16 cellular contexts compared by ENCODE assay signal in the genomic region with DNA sequence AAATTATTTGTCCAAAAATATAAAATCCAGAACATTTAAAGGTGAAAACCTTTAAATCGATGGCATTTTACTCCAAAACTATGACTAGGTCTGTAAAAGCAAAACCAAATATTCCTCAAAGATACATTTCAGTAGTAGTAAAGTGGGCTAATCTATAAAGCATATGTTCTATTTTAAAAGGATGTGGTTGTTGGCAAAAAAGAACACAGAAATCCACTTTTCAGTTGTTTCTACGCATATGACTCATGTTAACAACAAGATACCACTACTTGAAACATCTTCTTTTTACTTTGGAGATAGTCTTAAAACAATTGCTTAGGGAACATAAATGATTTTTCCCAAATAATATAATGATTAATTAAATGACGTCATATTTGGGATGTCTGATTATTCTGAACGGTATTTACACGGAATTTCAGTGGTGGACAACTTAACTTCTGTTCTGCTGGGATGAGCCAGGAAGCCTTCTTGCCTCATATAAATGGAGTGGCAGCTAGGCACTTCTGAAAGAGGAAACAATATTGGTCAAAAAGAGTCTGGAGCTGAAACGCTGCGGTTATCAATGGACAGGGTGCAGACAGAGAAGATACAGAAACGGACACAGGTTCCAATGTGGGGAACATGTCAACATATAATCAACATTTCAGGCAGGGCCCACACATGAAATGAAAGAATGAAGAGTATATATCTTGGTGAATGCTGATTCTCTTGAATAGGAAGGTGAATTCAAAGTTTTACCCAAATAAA.
A peak's percentile ranks its signal among the peaks of the same experiment; 100 is the strongest.
DNase-seq lines count a peak whose midpoint lies in the region; ATAC-seq, FAIRE-seq and TF ChIP-seq lines count a peak whose summit lies in the region.
"Had no signal": no experiment of that assay in that cellular context is flagged by ENCODE, and none has a peak within 500 bp of the region (broad histone marks: within the 10 kb centered on the region; RNA-seq: fewer than 3 reads in every experiment).

No MANE protein-coding gene starts in this region.

- H3K36me3 ChIP-seq in CD4-positive, alpha-beta memory T cell (ENCODE audit: insufficient read depth, low read length): no peaks in the 10 kb centered on the region
- no peaks in the 10 kb centered on the region for H3K36me3 ChIP-seq in astrocyte (ENCODE audit: insufficient read depth, low read length)
- no peaks in the 10 kb centered on the region for H3K36me3 ChIP-seq in MG63
- peaks cover 0 to 2% (median 0%) of the 10 kb centered on the region in 3 donors for H3K36me3 ChIP-seq in pancreas
- H3K36me3 ChIP-seq: HAP-1, thoracic aorta had no signal

- no peaks in the 10 kb centered on the region for H3K9me3 ChIP-seq in CD4-positive, alpha-beta memory T cell (ENCODE audit: control insufficient read depth in 1 of 2, low read length in 2 of 2)
- H3K9me3 ChIP-seq in astrocyte (ENCODE audit: insufficient read depth, low read depth, low read length) (no peaks in the 10 kb centered on the region), MG63 (no peaks in the 10 kb centered on the region; the same call in 1 of the 2 replicates), pancreas (no peaks in the 10 kb centered on the region)
- H3K9me3 ChIP-seq: adrenal gland, HAP-1, thoracic aorta had no signal

- no peaks in the 10 kb centered on the region for H3K79me2 ChIP-seq in astrocyte (ENCODE audit: insufficient read depth, low read length)

- no peak overlapping the region for H2AFZ ChIP-seq in astrocyte (ENCODE audit: low read depth, low read length)

- no peaks in the 10 kb centered on the region for H3K27me3 ChIP-seq in CD4-positive, alpha-beta memory T cell (ENCODE audit: insufficient read depth, low read length)
- no peaks in the 10 kb centered on the region for H3K27me3 ChIP-seq in astrocyte (ENCODE audit: insufficient read depth, low read length)
- H3K27me3 ChIP-seq in MG63: no peaks in the 10 kb centered on the region
- H3K27me3 ChIP-seq in pancreas: no peaks in the 10 kb centered on the region
- H3K27me3 ChIP-seq: adrenal gland had no signal

- H3K4me1 ChIP-seq in CD4-positive, alpha-beta memory T cell (ENCODE audit: insufficient read depth, low read length): peaks cover 48% of the 10 kb centered on the region
- H3K4me1 ChIP-seq in astrocyte (ENCODE audit: insufficient read depth, low read length) (no peaks in the 10 kb centered on the region), pancreas (no peaks in the 10 kb centered on the region)
- H3K4me1 ChIP-seq: HAP-1 had no signal

- no peaks in the 10 kb centered on the region for H3K9me3 Mint-ChIP-seq in CD4-positive, alpha-beta memory T cell
- H3K9me3 Mint-ChIP-seq in astrocyte (ENCODE audit: unreplicated experiment): no peaks in the 10 kb centered on the region

- ATAC-seq in HG02798 (IDR thresholded peaks at IDR 0.05; ENCODE audit: poor library complexity, unreplicated experiment): no peak
- no peak for ATAC-seq in pancreas
- ATAC-seq: sciatic nerve had no signal

- H3K4me1 Mint-ChIP-seq in CD4-positive, alpha-beta memory T cell: peaks cover 30 to 54% (median 45%) of the 10 kb centered on the region in 4 donors
- peaks cover 2% of the 10 kb centered on the region for H3K4me1 Mint-ChIP-seq in astrocyte (ENCODE audit: low read depth, unreplicated experiment)

- no peaks in the 10 kb centered on the region for H4K20me1 ChIP-seq in astrocyte (ENCODE audit: insufficient read depth, low read length)

- TF ChIP-seq POLR2A in H54 (IDR thresholded peaks at IDR 0.05; ENCODE audit: low read depth, low read length): no peak

- TF ChIP-seq CTCF in astrocyte (IDR thresholded peaks at IDR 0.05; ENCODE audit: insufficient read depth, low read depth, low read length): no peak
- no peak for TF ChIP-seq CTCF in pancreas (IDR thresholded peaks at IDR 0.05)

- FAIRE-seq in H54 (lab: Jason Lieb, UNC) (peak; percentile 95), astrocyte (lab: Jason Lieb, UNC) (no peak), pancreas (lab: Jason Lieb, UNC) (no peak)

- WGBS in pancreas, 2 donors: 66 to 75% methylated on average over 8 of the region's 8 CpGs

- peak in 4 of 5 donors; percentile 15 to 37 (median 20) for DNase-seq in CD4-positive, alpha-beta memory T cell
- no peak for DNase-seq in H54 (ENCODE audit: insufficient read length, low spot score)
- peak; percentile 56 for DNase-seq in NOMO-1 treated with dmso at 0.1 percent for 144 hours (lab: John Stamatoyannopoulos, UW; ENCODE audit: unreplicated experiment)
- peak; percentile 3 for DNase-seq in astrocyte (ENCODE audit: low read depth)
- DNase-seq in MG63: no peak
- DNase-seq in pancreas: no peak
- DNase-seq in COLO668 (lab: John Stamatoyannopoulos, UW; ENCODE audit: unreplicated experiment): no peak
- DNase-seq: activated CD4-positive, alpha-beta T cell treated with anti-CD3 and anti-CD28 coated beads, Interleukin-2, amount 50 U/mL, for 1 hour; adrenal gland; midbrain; NCI-H1436; stimulated activated CD4-positive, alpha-beta T cell treated with anti-CD3 and anti-CD28 coated beads, Interleukin-2, amount 100 ng/mL, for 24 hours had no signal

- no peak overlapping the region for H3K4me2 ChIP-seq in astrocyte (ENCODE audit: low read length)

- intact Hi-C loops in CD4-positive, alpha-beta memory T cell (cut with micrococcal nuclease): loop anchor here (5.0 kb wide), 1 partner anchor 81 kb away; no protein-coding TSS in a partner anchor
- intact Hi-C loops in pancreas (cut with DNase I): no loop called here

- no peaks in the 10 kb centered on the region for H3K27me3 Mint-ChIP-seq in CD4-positive, alpha-beta memory T cell
- no peaks in the 10 kb centered on the region for H3K27me3 Mint-ChIP-seq in astrocyte (ENCODE audit: low read depth, unreplicated experiment)

- H3K4me3 Mint-ChIP-seq in CD4-positive, alpha-beta memory T cell: peak overlapping the region; percentile 5 to 82 (median 62)
- no peak overlapping the region for H3K4me3 Mint-ChIP-seq in astrocyte (ENCODE audit: unreplicated experiment)

- no peak overlapping the region for H3K27ac ChIP-seq in CD4-positive, alpha-beta memory T cell (ENCODE audit: low read depth, low read length)
- no peak overlapping the region for H3K27ac ChIP-seq in astrocyte (ENCODE audit: low read depth, low read length)
- no peak overlapping the region for H3K27ac ChIP-seq in pancreas
- H3K27ac ChIP-seq: adrenal gland, thoracic aorta had no signal

- no peaks in the 10 kb centered on the region for H3K36me3 Mint-ChIP-seq in CD4-positive, alpha-beta memory T cell
- no peaks in the 10 kb centered on the region for H3K36me3 Mint-ChIP-seq in astrocyte (ENCODE audit: low read depth, unreplicated experiment)

- CTCF ChIA-PET in CD4-positive, alpha-beta memory T cell (lab: Charles Lee; ENCODE audit: partially characterized antibody): no interaction called here

- H3K4me3 ChIP-seq in CD4-positive, alpha-beta memory T cell (ENCODE audit: low read length in 2 of 2): no peak overlapping the region
- H3K4me3 ChIP-seq in astrocyte (ENCODE audit: insufficient read depth, low read depth, low read length) (no peak overlapping the region), MG63 (no peak overlapping the region), pancreas (no peak overlapping the region)
- H3K4me3 ChIP-seq: adrenal gland, HAP-1, thoracic aorta had no signal

- POLR2A ChIA-PET in CD4-positive, alpha-beta memory T cell (lab: Charles Lee; ENCODE audit: partially characterized antibody): interaction anchor here (1.3 kb wide), 1 partner anchor 61 kb away, joined by 4 read pairs; no protein-coding TSS in a partner anchor

- H3K9ac ChIP-seq in astrocyte (ENCODE audit: low read length): no peak overlapping the region

- peak overlapping the region in 6 of 7 donors; percentile 24 to 90 (median 67) for H3K27ac Mint-ChIP-seq in CD4-positive, alpha-beta memory T cell
- no peak overlapping the region for H3K27ac Mint-ChIP-seq in astrocyte (ENCODE audit: unreplicated experiment)

Comparison
In these comparisons a context has a peak if more than half of its experiments do, and no peak if none do; other contexts are left out.
1. DNase-seq: peak in CD4-positive, alpha-beta memory T cell (4 of 5), NOMO-1 treated with dmso at 0.1 percent for 144 hours (single experiment) and astrocyte (single experiment); none in H54 (single experiment), MG63 (single experiment), pancreas (0 of 6) and COLO668 (single experiment).